ENCODE assay signal across 8 cellular contexts in genomic region chr9:4792572-4793411, GRCh38. TPM values are rescaled to one million over a fixed set of nuclear protein-coding genes. Genes with fewer than 3 reads are reported as not detected.
A peak's percentile ranks its signal among the peaks of the same experiment; 100 is the strongest.
DNase-seq lines count a peak whose midpoint lies in the region; ATAC-seq and TF ChIP-seq lines count a peak whose summit lies in the region.

A gene with protein sequence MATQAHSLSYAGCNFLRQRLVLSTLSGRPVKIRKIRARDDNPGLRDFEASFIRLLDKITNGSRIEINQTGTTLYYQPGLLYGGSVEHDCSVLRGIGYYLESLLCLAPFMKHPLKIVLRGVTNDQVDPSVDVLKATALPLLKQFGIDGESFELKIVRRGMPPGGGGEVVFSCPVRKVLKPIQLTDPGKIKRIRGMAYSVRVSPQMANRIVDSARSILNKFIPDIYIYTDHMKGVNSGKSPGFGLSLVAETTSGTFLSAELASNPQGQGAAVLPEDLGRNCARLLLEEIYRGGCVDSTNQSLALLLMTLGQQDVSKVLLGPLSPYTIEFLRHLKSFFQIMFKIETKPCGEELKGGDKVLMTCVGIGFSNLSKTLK (plus strand): TSS chr9:4792944. CDS start chr9:4793092, 148 bp downstream.

- POLR2A ChIA-PET in AG04450 (lab: Yijun Ruan, JAX) (interaction anchor here (0.7 to 2.2 kb wide), 5 partner anchors 23 to 192 kb away, joined by 3 to 9 read pairs (median 5); partner anchors contain the start of genes AK3 and JAK2), activated B cell treated with CpG ODN at 0.5 μM for 24 hours (lab: Charles Lee) (interaction anchor here (0.5 to 3.5 kb wide), 17 partner anchors 9 to 1964 kb away, joined by 3 to 23 read pairs (median 4); partner anchors contain the start of genes AK3, CDC37L1, JAK2 and PLGRKT)

- DNase-seq in AG04450 (ENCODE audit: low read depth, low spot score) (peak; percentile 80), NCI-H226 (peak; percentile 93), activated B cell treated with CpG ODN at 0.5 μM for 24 hours (peak; percentile 97), caudate nucleus (lab: John Stamatoyannopoulos, UW) (peak; percentile 65 to 99 (median 97)), inferior parietal cortex (ENCODE audit: extremely low spot score) (peak; percentile 94), spleen (peak; percentile 99)

- ATAC-seq in GM18909 (IDR thresholded peaks at IDR 0.05; ENCODE audit: poor library complexity, unreplicated experiment) (peak; percentile 97), HG03175 (IDR thresholded peaks at IDR 0.05; ENCODE audit: unreplicated experiment) (peak; percentile 96), activated B cell treated with CpG ODN at 0.5 μM for 24 hours (ENCODE audit: low read depth) (peak; percentile 93)

- CTCF ChIA-PET in AG04450 (lab: Charles Lee) (interaction anchor here (0.9 to 3.5 kb wide), 3 partner anchors 30 to 195 kb away, joined by 4 to 17 read pairs (median 5); no protein-coding TSS in a partner anchor), activated B cell treated with CpG ODN at 0.5 μM for 24 hours (lab: Charles Lee) (interaction anchor here (0.9 to 2.7 kb wide), 5 partner anchors 30 to 646 kb away, joined by 3 to 11 read pairs (median 6); no protein-coding TSS in a partner anchor)

- peak within 1 kb of the TSS; percentile 96 for H3K27ac Mint-ChIP-seq in activated B cell treated with CpG ODN at 0.5 μM for 24 hours

- H3K27me3 Mint-ChIP-seq in activated B cell treated with CpG ODN at 0.5 μM for 24 hours = peaks cover 2% of the 10 kb centered on the region

- H3K4me3 ChIP-seq in AG04450 (ENCODE audit: low read depth, low read length) (peak within 1 kb of the TSS; percentile 94), spleen (peak within 1 kb of the TSS; percentile 83 to 98 (median 94))

- H3K36me3 Mint-ChIP-seq in activated B cell treated with CpG ODN at 0.5 μM for 24 hours (ENCODE audit: low read depth) = peaks cover 3% of the 10 kb centered on the region

- H3K4me1 Mint-ChIP-seq in activated B cell treated with CpG ODN at 0.5 μM for 24 hours = peaks cover 40% of the 10 kb centered on the region

- H3K4me3 Mint-ChIP-seq in activated B cell treated with CpG ODN at 0.5 μM for 24 hours = peak within 1 kb of the TSS; percentile 97

- no peaks in the 10 kb centered on the region for H3K36me3 ChIP-seq in spleen

- H3K9me3 ChIP-seq in AG04450 (ENCODE audit: control insufficient read depth, insufficient read depth, low read length) = no peaks in the 10 kb centered on the region; the same call in 1 of the 2 replicates
- H3K9me3 ChIP-seq in spleen = no peaks in the 10 kb centered on the region

- TF ChIP-seq CTCF in AG04450 (IDR thresholded peaks at IDR 0.05; ENCODE audit: low read depth, low read length) = no peak
- no peak for TF ChIP-seq CTCF in activated B cell treated with CpG ODN at 0.5 μM for 24 hours (IDR thresholded peaks at IDR 0.05)
- peak in 2 of 11 experiments; percentile 16 to 27 for TF ChIP-seq CTCF in spleen (IDR thresholded peaks at IDR 0.05 in 8 of 11, conservative IDR thresholded peaks at IDR 0.05 in 3 of 11)

- intact Hi-C loops in activated B cell treated with CpG ODN at 0.5 μM for 24 hours (cut with micrococcal nuclease) = loop anchor here (1.0 to 10.0 kb wide), 12 partner anchors 29 to 1965 kb away; partner anchors contain the start of genes AK3, CDC37L1, JAK2 and KDM4C
- intact Hi-C loops in spleen (cut with DNase I; ENCODE audit: low total_unique reads) = no loop called here

- 0 to 1% (median 0%) methylated on average over 21 to 100 of the region's 100 CpGs for WGBS in spleen, 5 donors

- no peaks in the 10 kb centered on the region for H3K9me3 Mint-ChIP-seq in activated B cell treated with CpG ODN at 0.5 μM for 24 hours

- H3K27me3 ChIP-seq in AG04450 (ENCODE audit: control insufficient read depth, insufficient read depth, low read length) (no peaks in the 10 kb centered on the region), spleen (replicated peaks in 1 of 7) (no peaks in the 10 kb centered on the region)

- peaks cover 19 to 49% (median 38%) of the 10 kb centered on the region in 6 donors for H3K4me1 ChIP-seq in spleen

- peak in 1 of 3 donors; percentile 69 for TF ChIP-seq POLR2A in spleen (IDR thresholded peaks at IDR 0.05)

- H3K27ac ChIP-seq in AG04450 (ENCODE audit: low read depth, low read length) (peak within 1 kb of the TSS; percentile 47), caudate nucleus (ENCODE audit: low read depth, low read length) (peak within 1 kb of the TSS; percentile 79), spleen (peak within 1 kb of the TSS; percentile 67 to 93 (median 88))

RNA-seq across cellular contexts. Expression of the gene that starts here (rescaled TPM):
- polyA plus RNA-seq in AG04450 (2011; rRNA removed) (7.0 and 7.8 TPM in 2 replicates), spleen (10 to 100 TPM; 11.8 to 15.3 (median 12.2) TPM)
- 9.1 and 14.7 TPM in 2 replicates for polyA minus RNA-seq in AG04450 (2011; rRNA and poly(A)+ RNA removed)
- total RNA-seq in activated B cell treated with CpG ODN at 0.5 μM for 24 hours (23.9 and 26.0 TPM in 2 replicates), spleen (10 to 100 TPM; 16.8 to 29.4 (median 23.3) TPM)

Comparison
In these comparisons a context has a peak if more than half of its experiments do, and no peak if none do; other contexts are left out.
1. Peak in every context shown above with its lines: DNase-seq, ATAC-seq, H3K4me3 ChIP-seq and H3K27ac ChIP-seq.